8 cellular contexts compared by ENCODE assay signal in the genomic region with DNA sequence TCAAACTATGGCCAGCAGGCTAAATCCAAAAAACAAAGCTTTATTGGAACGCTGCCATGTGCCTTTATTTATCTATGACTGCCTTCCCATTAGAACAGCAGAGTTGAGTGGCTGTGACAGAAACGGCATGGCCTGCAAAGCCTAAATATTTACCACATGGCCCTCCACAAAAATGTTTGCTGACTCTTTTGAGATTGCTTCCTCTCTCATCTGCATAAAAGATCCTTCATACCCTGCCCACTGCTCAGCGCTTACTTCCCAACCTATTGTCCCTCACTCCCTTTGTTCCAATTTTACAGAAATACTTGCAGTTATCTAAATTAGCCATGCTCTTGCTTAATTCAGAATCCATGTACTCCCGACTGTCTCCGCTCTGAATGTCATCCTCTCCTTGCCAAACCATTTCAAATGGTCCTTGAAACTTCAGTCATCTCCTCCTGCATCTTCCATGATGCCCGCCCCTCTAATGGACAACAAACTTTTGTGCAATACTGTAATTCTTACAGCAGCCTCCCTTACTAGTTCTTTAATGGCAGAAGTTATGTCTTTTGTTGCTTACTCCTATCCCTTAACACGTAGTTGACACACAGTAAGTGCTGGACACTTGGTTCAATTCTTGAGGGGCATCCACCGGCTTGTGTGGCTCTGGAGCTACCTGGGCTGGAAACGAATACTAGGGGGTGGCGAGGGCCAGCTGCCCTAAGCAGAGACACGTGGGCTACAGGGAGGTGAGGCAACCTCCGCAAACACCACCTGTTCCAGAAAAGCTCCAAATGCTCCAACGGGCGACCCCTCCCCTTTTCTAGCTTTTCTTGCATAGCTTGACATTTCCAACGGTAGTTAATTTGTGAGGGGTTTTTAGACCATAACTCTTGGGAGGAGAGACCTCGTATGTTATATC. TPM values are rescaled to one million over a fixed set of nuclear protein-coding genes. Genes with fewer than 3 reads are reported as not detected.
DNase-seq lines count a peak whose midpoint lies in the region; ATAC-seq and TF ChIP-seq lines count a peak whose summit lies in the region.

No MANE protein-coding gene starts in this region.

- DNase-seq in NCI-H1436 (lab: John Stamatoyannopoulos, UW) = peak; percentile 34
- no peak for DNase-seq in NCI-H1436 treated with DMSO at 0.1 percent for 48 hours (lab: John Stamatoyannopoulos, UW)
- DNase-seq in MM.1S = peak; percentile 53
- DNase-seq in epithelial cell of esophagus (ENCODE audit: low read depth) = peak; percentile 11
- no peak for DNase-seq in osteocyte (ENCODE audit: extremely low spot score, unreplicated experiment)

- no peaks in the 10 kb centered on the region for H3K36me3 Mint-ChIP-seq in osteocyte (ENCODE audit: unreplicated experiment)

- H3K9me3 ChIP-seq in MM.1S (replicated peaks; ENCODE audit: insufficient read depth, low read length) (no peaks in the 10 kb centered on the region), SU-DHL-6 (ENCODE audit: insufficient read depth, low read length) (no peaks in the 10 kb centered on the region)

- peaks cover 16% of the 10 kb centered on the region for H3K4me1 Mint-ChIP-seq in osteocyte (ENCODE audit: unreplicated experiment)

- peaks cover 8% of the 10 kb centered on the region for H3K4me1 ChIP-seq in MM.1S (ENCODE audit: low read length)

- H2AFZ ChIP-seq in MM.1S (ENCODE audit: low read length) = peak overlapping the region; percentile 86
- H2AFZ ChIP-seq in SU-DHL-6 (ENCODE audit: low read depth, low read length, severe bottlenecking) = peak overlapping the region; percentile 84

- peak overlapping the region; percentile 83 for H3K9ac ChIP-seq in MM.1S (ENCODE audit: low read length)
- H3K9ac ChIP-seq in SU-DHL-6 (ENCODE audit: low read length) = peak overlapping the region; percentile 91

- H3K27ac ChIP-seq in MM.1S (ENCODE audit: low read length) (peak overlapping the region; percentile 68; the same call in 1 of the 2 replicates), SU-DHL-6 (ENCODE audit: low read depth, low read length) (peak overlapping the region; percentile 61)

- no peaks in the 10 kb centered on the region for H3K36me3 ChIP-seq in MM.1S (replicated peaks; ENCODE audit: insufficient read depth, low read length)
- peaks cover 6% of the 10 kb centered on the region; the same call in 1 of the 2 replicates for H3K36me3 ChIP-seq in SU-DHL-6 (ENCODE audit: low read length)

- H3F3A ChIP-seq in MM.1S (ENCODE audit: insufficient read depth, low read length) (peaks cover 12% of the 10 kb centered on the region), SU-DHL-6 (ENCODE audit: insufficient read depth) (peaks cover 10% of the 10 kb centered on the region)

- no peaks in the 10 kb centered on the region for H3K9me3 Mint-ChIP-seq in osteocyte (ENCODE audit: unreplicated experiment)

- peak overlapping the region; percentile 5 for H3K27ac Mint-ChIP-seq in osteocyte (ENCODE audit: unreplicated experiment)

- H3K4me3 Mint-ChIP-seq in osteocyte (ENCODE audit: unreplicated experiment) = peak overlapping the region; percentile 97

- peak overlapping the region; percentile 95 for H3K4me2 ChIP-seq in MM.1S (ENCODE audit: low read depth, low read length)
- peak overlapping the region; percentile 71 for H3K4me2 ChIP-seq in SU-DHL-6 (ENCODE audit: low read depth, low read length, poor library complexity, severe bottlenecking)

- ATAC-seq in GM21825 (IDR thresholded peaks at IDR 0.05; ENCODE audit: unreplicated experiment) (peak; percentile 23), HG03039 (IDR thresholded peaks at IDR 0.05; ENCODE audit: unreplicated experiment) (no peak)

- TF ChIP-seq CTCF in MM.1S (IDR thresholded peaks at IDR 0.05; ENCODE audit: low read length) = no peak; the same call in 1 of the 2 replicates
- no peak for TF ChIP-seq CTCF in SU-DHL-6 (IDR thresholded peaks at IDR 0.05; ENCODE audit: insufficient read depth, low read length, poor library complexity, severe bottlenecking)
- no peak for TF ChIP-seq CTCF in epithelial cell of esophagus (IDR thresholded peaks at IDR 0.05; ENCODE audit: insufficient read depth, low read depth, low read length, missing control alignments)
- TF ChIP-seq CTCF in osteocyte (IDR thresholded peaks at IDR 0.05) = no peak

- H3K4me3 ChIP-seq in MM.1S (ENCODE audit: low read length) (peak overlapping the region; percentile 69), SU-DHL-6 (ENCODE audit: insufficient read depth, low read length, poor library complexity, severe bottlenecking) (peak overlapping the region; percentile 96), epithelial cell of esophagus (ENCODE audit: low read length) (peak overlapping the region; percentile 50)

- H3K27me3 ChIP-seq in MM.1S (replicated peaks; ENCODE audit: insufficient read depth, low read length) (no peaks in the 10 kb centered on the region), SU-DHL-6 (ENCODE audit: low read length) (no peaks in the 10 kb centered on the region)

- H3K27me3 Mint-ChIP-seq in osteocyte (ENCODE audit: unreplicated experiment) = no peaks in the 10 kb centered on the region

- no peaks in the 10 kb centered on the region for H3K9me2 ChIP-seq in MM.1S (replicated peaks; ENCODE audit: insufficient read depth, low read length)
- no peaks in the 10 kb centered on the region for H3K9me2 ChIP-seq in SU-DHL-6 (replicated peaks; ENCODE audit: insufficient read depth, low read length)

- peaks cover 56% of the 10 kb centered on the region for H3K79me2 ChIP-seq in MM.1S (ENCODE audit: low read length)
- H3K79me2 ChIP-seq in SU-DHL-6 (ENCODE audit: insufficient read depth, low read length) = peaks cover 54% of the 10 kb centered on the region

- no peaks in the 10 kb centered on the region for H4K20me1 ChIP-seq in MM.1S (ENCODE audit: insufficient read depth, low read length)
- H4K20me1 ChIP-seq in SU-DHL-6 (ENCODE audit: low read depth, low read length) = no peaks in the 10 kb centered on the region; the same call in 1 of the 2 replicates

RNA-seq across cellular contexts. Expression of a gene that starts 0.8 kb away (rescaled TPM):
- 1.4 and 1.7 TPM in 2 replicates for total RNA-seq in osteocyte

Comparison
In these comparisons a context has a peak if more than half of its experiments do, and no peak if none do; other contexts are left out.
1. DNase-seq: peak in NCI-H1436 (single experiment), MM.1S (single experiment) and epithelial cell of esophagus (single experiment); none in NCI-H1436 treated with DMSO at 0.1 percent for 48 hours (single experiment) and osteocyte (single experiment).
2. Peak in every context shown above with its lines, with median percentiles within 50 percentile points of each other: H3K4me3 ChIP-seq.